Comparison of ENCODE assay signal across 19 cellular contexts in genomic region chr21:39938086-39938611, GRCh38.
A peak's percentile ranks its signal among the peaks of the same experiment; 100 is the strongest.
DNase-seq lines count a peak whose midpoint lies in the region; ATAC-seq and TF ChIP-seq lines count a peak whose summit lies in the region.
"Had no signal": no experiment of that assay in that cellular context is flagged by ENCODE, and none has a peak within 500 bp of the region (broad histone marks: within the 10 kb centered on the region; RNA-seq: fewer than 3 reads in every experiment).

No MANE protein-coding gene starts in this region.

- H3K36me3 ChIP-seq in prostate gland: no peaks in the 10 kb centered on the region
- H3K36me3 ChIP-seq: BLaER1, brain microvascular endothelial cell, esophagus squamous epithelium, SJSA1 had no signal

- ATAC-seq in HG02840 (IDR thresholded peaks at IDR 0.05; ENCODE audit: low FRiP score, unreplicated experiment): no peak
- ATAC-seq: right cardiac atrium had no signal

- WGBS in prostate gland: 30% methylated on average over 8 of the region's 8 CpGs

- no peaks in the 10 kb centered on the region for H3K4me1 ChIP-seq in prostate gland (replicated peaks)
- H3K4me1 ChIP-seq: BLaER1, esophagus squamous epithelium, SJSA1 had no signal

- intact Hi-C loops in prostate gland (cut with DNase I): no loop called here

- no peak overlapping the region for H3K4me3 ChIP-seq in prostate gland
- H3K4me3 ChIP-seq: BLaER1, esophagus squamous epithelium, SJSA1 had no signal

- no peaks in the 10 kb centered on the region for H3K9me3 ChIP-seq in prostate gland
- H3K9me3 ChIP-seq: BLaER1, esophagus squamous epithelium, SJSA1 had no signal

- no peaks in the 10 kb centered on the region for H3K27me3 ChIP-seq in prostate gland (replicated peaks; ENCODE audit: insufficient read depth)
- H3K27me3 ChIP-seq: BLaER1, brain microvascular endothelial cell, esophagus squamous epithelium, SJSA1 had no signal

- DNase-seq in NCI-H146 (lab: John Stamatoyannopoulos, UW) (peak; percentile 6), NCI-H146 treated with DMSO at 0.1 percent for 48 hours (lab: John Stamatoyannopoulos, UW; ENCODE audit: unreplicated experiment) (no peak), NCI-H1105 treated with DMSO at 0.1 percent for 48 hours (lab: John Stamatoyannopoulos, UW) (peak; percentile 81), NCI-H774 (lab: John Stamatoyannopoulos, UW) (peak; percentile 57), prostate gland (ENCODE audit: low spot score) (peak; percentile 42), pons (ENCODE audit: low spot score) (no peak), C1 segment of cervical spinal cord (lab: John Stamatoyannopoulos, UW) (no peak)
- DNase-seq: activated CD4-positive, alpha-beta T cell treated with anti-CD3 and anti-CD28 coated beads, Interleukin-2, amount 50 U/mL, for 1 hour; activated CD8-positive, alpha-beta memory T cell treated with anti-CD3 and anti-CD28 coated beads, Interleukin-2, amount 50 U/mL, for 4 hours; activated effector memory CD4-positive, alpha-beta T cell treated with Interleukin-2 at 50 U/mL for 16 hours; brain microvascular endothelial cell; esophagus squamous epithelium; MV-4-11; NCI-H82; right cardiac atrium; stimulated activated CD8-positive, alpha-beta memory T cell treated with anti-CD3 and anti-CD28 coated beads, Interleukin-4, amount 100 ng/mL, for 48 hours had no signal

- TF ChIP-seq CTCF in prostate gland (IDR thresholded peaks at IDR 0.05): no peak

- no peak overlapping the region for H3K27ac ChIP-seq in prostate gland
- H3K27ac ChIP-seq: BLaER1, brain microvascular endothelial cell, esophagus squamous epithelium, SJSA1 had no signal

- TF ChIP-seq POLR2A in prostate gland (IDR thresholded peaks at IDR 0.05): no peak

Comparison
In these comparisons a context has a peak if more than half of its experiments do, and no peak if none do; other contexts are left out.
1. DNase-seq: peak in NCI-H146 (single experiment), NCI-H1105 treated with DMSO at 0.1 percent for 48 hours (single experiment), NCI-H774 (single experiment) and prostate gland (single experiment); none in NCI-H146 treated with DMSO at 0.1 percent for 48 hours (single experiment), pons (single experiment) and C1 segment of cervical spinal cord (0 of 14).